In the genomic region with DNA sequence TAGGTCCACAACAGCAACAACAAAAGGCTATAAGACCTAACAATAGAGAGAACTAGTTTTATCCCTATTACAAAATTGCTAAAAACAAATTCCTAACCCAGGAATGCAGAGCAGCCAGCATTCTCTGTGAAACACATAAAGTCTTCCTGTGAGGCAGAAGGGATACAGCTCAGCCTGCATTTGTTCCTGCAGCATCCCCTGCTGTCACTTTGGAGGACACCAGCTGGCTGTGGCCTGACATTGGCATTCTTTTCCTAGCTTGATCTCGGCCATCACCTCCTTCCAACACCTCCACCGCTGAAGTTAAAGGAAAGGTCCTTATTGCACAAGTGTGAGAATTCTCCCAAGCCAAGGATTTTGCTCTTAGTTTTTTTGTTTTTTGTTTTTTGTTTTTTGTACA, we compare ENCODE assay signal across 2 cellular contexts.
TF ChIP-seq lines count a peak whose summit lies in the region.

No MANE protein-coding gene starts in this region.

TF ChIP-seq in GM23338, 12 proteins besides CTCF, POLR2A, EP300 and RAD21:
- TF ChIP-seq, protein P1, sequence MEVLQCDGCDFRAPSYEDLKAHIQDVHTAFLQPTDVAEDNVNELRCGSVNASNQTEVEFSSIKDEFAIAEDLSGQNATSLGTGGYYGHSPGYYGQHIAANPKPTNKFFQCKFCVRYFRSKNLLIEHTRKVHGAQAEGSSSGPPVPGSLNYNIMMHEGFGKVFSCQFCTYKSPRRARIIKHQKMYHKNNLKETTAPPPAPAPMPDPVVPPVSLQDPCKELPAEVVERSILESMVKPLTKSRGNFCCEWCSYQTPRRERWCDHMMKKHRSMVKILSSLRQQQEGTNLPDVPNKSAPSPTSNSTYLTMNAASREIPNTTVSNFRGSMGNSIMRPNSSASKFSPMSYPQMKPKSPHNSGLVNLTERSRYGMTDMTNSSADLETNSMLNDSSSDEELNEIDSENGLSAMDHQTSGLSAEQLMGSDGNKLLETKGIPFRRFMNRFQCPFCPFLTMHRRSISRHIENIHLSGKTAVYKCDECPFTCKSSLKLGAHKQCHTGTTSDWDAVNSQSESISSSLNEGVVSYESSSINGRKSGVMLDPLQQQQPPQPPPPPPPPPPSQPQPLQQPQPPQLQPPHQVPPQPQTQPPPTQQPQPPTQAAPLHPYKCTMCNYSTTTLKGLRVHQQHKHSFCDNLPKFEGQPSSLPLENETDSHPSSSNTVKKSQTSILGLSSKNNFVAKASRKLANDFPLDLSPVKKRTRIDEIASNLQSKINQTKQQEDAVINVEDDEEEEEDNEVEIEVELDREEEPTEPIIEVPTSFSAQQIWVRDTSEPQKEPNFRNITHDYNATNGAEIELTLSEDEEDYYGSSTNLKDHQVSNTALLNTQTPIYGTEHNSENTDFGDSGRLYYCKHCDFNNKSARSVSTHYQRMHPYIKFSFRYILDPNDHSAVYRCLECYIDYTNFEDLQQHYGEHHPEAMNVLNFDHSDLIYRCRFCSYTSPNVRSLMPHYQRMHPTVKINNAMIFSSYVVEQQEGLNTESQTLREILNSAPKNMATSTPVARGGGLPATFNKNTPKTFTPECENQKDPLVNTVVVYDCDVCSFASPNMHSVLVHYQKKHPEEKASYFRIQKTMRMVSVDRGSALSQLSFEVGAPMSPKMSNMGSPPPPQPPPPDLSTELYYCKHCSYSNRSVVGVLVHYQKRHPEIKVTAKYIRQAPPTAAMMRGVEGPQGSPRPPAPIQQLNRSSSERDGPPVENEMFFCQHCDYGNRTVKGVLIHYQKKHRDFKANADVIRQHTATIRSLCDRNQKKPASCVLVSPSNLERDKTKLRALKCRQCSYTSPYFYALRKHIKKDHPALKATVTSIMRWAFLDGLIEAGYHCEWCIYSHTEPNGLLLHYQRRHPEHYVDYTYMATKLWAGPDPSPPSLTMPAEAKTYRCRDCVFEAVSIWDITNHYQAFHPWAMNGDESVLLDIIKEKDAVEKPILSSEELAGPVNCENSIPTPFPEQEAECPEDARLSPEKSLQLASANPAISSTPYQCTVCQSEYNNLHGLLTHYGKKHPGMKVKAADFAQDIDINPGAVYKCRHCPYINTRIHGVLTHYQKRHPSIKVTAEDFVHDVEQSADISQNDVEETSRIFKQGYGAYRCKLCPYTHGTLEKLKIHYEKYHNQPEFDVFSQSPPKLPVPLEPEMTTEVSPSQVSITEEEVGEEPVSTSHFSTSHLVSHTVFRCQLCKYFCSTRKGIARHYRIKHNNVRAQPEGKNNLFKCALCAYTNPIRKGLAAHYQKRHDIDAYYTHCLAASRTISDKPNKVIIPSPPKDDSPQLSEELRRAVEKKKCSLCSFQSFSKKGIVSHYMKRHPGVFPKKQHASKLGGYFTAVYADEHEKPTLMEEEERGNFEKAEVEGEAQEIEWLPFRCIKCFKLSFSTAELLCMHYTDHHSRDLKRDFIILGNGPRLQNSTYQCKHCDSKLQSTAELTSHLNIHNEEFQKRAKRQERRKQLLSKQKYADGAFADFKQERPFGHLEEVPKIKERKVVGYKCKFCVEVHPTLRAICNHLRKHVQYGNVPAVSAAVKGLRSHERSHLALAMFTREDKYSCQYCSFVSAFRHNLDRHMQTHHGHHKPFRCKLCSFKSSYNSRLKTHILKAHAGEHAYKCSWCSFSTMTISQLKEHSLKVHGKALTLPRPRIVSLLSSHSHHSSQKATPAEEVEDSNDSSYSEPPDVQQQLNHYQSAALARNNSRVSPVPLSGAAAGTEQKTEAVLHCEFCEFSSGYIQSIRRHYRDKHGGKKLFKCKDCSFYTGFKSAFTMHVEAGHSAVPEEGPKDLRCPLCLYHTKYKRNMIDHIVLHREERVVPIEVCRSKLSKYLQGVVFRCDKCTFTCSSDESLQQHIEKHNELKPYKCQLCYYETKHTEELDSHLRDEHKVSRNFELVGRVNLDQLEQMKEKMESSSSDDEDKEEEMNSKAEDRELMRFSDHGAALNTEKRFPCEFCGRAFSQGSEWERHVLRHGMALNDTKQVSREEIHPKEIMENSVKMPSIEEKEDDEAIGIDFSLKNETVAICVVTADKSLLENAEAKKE (CRISPR knock-in tag; IDR thresholded peaks at IDR 0.05) = peak; percentile 90
- TF ChIP-seq EZH2 (IDR thresholded peaks at IDR 0.05; ENCODE audit: low read depth, unreplicated experiment) (no peak), JUNB (IDR thresholded peaks at IDR 0.05; ENCODE audit: unreplicated experiment) (no peak), ETS1 (IDR thresholded peaks at IDR 0.05) (no peak), NANOG (IDR thresholded peaks at IDR 0.05; ENCODE audit: borderline replicate concordance) (no peak), POLR2AphosphoS5 (IDR thresholded peaks at IDR 0.05; ENCODE audit: low read depth) (no peak), STAT1 (IDR thresholded peaks at IDR 0.05; ENCODE audit: unreplicated experiment) (no peak)

TF ChIP-seq in GM12878, 131 proteins besides CTCF, POLR2A, EP300 and RAD21:
- no peak for TF ChIP-seq KAT2A (conservative IDR thresholded peaks at IDR 0.05; ENCODE audit: control insufficient read depth, low read depth, low read length)
- no peak for TF ChIP-seq ZNF687 (IDR thresholded peaks at IDR 0.05)
- no peak for TF ChIP-seq SMAD5 (IDR thresholded peaks at IDR 0.05; ENCODE audit: low read depth)
- no peak for TF ChIP-seq PAX5 (IDR thresholded peaks at IDR 0.05; ENCODE audit: borderline replicate concordance, low read depth, low read length)
- TF ChIP-seq, protein P2, sequence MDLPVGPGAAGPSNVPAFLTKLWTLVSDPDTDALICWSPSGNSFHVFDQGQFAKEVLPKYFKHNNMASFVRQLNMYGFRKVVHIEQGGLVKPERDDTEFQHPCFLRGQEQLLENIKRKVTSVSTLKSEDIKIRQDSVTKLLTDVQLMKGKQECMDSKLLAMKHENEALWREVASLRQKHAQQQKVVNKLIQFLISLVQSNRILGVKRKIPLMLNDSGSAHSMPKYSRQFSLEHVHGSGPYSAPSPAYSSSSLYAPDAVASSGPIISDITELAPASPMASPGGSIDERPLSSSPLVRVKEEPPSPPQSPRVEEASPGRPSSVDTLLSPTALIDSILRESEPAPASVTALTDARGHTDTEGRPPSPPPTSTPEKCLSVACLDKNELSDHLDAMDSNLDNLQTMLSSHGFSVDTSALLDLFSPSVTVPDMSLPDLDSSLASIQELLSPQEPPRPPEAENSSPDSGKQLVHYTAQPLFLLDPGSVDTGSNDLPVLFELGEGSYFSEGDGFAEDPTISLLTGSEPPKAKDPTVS (IDR thresholded peaks at IDR 0.05; ENCODE audit: low read depth, low read length) = no peak
- no peak for TF ChIP-seq MTA3 (IDR thresholded peaks at IDR 0.05; ENCODE audit: borderline replicate concordance, low read length)
- no peak for TF ChIP-seq RB1 (IDR thresholded peaks at IDR 0.05; ENCODE audit: borderline replicate concordance)
- no peak for TF ChIP-seq E2F4 (IDR thresholded peaks at IDR 0.05; ENCODE audit: low read depth, low read length)
- no peak for TF ChIP-seq BCL3 (IDR thresholded peaks at IDR 0.05; ENCODE audit: borderline replicate concordance, insufficient read depth, low read depth, low read length, poor library complexity, severe bottlenecking)
- no peak for TF ChIP-seq USF1 (IDR thresholded peaks at IDR 0.05; ENCODE audit: borderline replicate concordance, extremely low read length, insufficient read depth, low read depth, low read length)
- no peak for TF ChIP-seq SMARCA5 (IDR thresholded peaks at IDR 0.05)
- no peak for TF ChIP-seq ZSCAN29 (IDR thresholded peaks at IDR 0.05)
- no peak for TF ChIP-seq ZZZ3 (IDR thresholded peaks at IDR 0.05; ENCODE audit: control insufficient read depth, insufficient read length, low read depth)
TF ChIP-seq in GM12878: peak in this region for 0.
